In the genomic region with DNA sequence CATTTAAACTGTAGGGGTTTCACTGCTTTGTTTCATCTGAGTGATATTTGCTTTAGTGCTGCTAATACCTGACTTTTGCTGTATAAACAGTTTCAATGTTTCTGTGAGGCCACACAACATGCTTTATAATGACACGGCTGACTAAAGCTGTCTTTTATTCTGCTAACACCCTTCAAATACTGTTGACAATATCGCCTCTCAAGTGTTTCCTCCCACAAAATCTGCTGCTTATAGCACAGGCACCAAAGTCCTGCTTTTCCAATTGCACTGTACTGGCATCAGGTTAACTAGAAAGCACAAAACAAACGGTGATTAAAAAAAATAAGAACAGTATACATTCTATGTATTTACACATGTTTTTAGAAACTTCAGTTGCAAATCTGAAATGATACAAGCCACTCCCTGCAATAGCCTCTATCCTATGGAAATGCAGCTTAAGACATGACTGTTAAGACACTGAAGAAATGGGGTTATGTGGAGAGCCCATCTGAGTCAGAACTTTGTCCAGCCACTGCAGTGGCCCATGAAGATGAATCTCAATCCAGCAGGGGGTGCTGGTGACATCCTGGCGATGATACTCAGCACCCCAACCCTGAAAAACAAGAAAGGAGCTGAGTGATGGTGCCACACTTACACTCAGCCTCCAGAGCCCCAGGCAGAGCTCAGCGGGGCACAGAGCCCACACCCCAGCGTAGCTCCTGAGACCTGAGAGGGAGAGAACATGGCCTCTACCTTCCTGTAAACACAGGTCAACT, we compare ENCODE assay signal across 9 cellular contexts. TPM values are rescaled to one million over a fixed set of nuclear protein-coding genes. Genes with fewer than 3 reads are reported as not detected.
DNase-seq lines count a peak whose midpoint lies in the region; ATAC-seq and TF ChIP-seq lines count a peak whose summit lies in the region.
"Had no signal": no experiment of that assay in that cellular context is flagged by ENCODE, and none has a peak within 500 bp of the region (broad histone marks: within the 10 kb centered on the region; RNA-seq: fewer than 3 reads in every experiment).

No MANE protein-coding gene starts in this region.

- ATAC-seq in GM19452 (IDR thresholded peaks at IDR 0.05; ENCODE audit: unreplicated experiment) (peak; percentile 53), HG03039 (IDR thresholded peaks at IDR 0.05; ENCODE audit: unreplicated experiment) (no peak)

- peaks cover 8% of the 10 kb centered on the region for H3K4me1 Mint-ChIP-seq in Calu3 (ENCODE audit: low read depth, unreplicated experiment)

- DNase-seq in Calu3 (peak; percentile 3), NCI-H748 (lab: John Stamatoyannopoulos, UW; ENCODE audit: unreplicated experiment) (peak; percentile 81), foreskin fibroblast (peak in 1 of 2 donors; percentile 30), AML-193 (lab: John Stamatoyannopoulos, UW) (no peak), NCI-H446 (lab: John Stamatoyannopoulos, UW) (no peak), uterus (no peak)
- DNase-seq: activated T-cell treated with anti-CD3 and anti-CD28 coated beads, Interleukin-2, amount 50 U/mL, for 4 hours had no signal

- H3K36me3 Mint-ChIP-seq in Calu3 (ENCODE audit: insufficient read depth, unreplicated experiment), result no peaks in the 10 kb centered on the region

- no peaks in the 10 kb centered on the region for H3K27me3 Mint-ChIP-seq in Calu3 (ENCODE audit: unreplicated experiment)

- no peak overlapping the region for H3K4me3 ChIP-seq in foreskin fibroblast (ENCODE audit: low read depth in 1 of 2, low read length in 2 of 2)
- H3K4me3 ChIP-seq in uterus, result no peak overlapping the region

- no peak overlapping the region for H3K27ac Mint-ChIP-seq in Calu3 (ENCODE audit: unreplicated experiment)

- no peaks in the 10 kb centered on the region for H3K36me3 ChIP-seq in uterus

- no peaks in the 10 kb centered on the region for H3K4me1 ChIP-seq in uterus

- peak; percentile 23 for TF ChIP-seq CTCF in Calu3 (IDR thresholded peaks at IDR 0.05; ENCODE audit: unreplicated experiment)
- peak; percentile 8 for TF ChIP-seq CTCF in foreskin fibroblast (IDR thresholded peaks at IDR 0.05; ENCODE audit: low read depth, low read length)
- TF ChIP-seq CTCF in uterus (IDR thresholded peaks at IDR 0.05), result no peak

- TF ChIP-seq POLR2A in uterus (IDR thresholded peaks at IDR 0.05), result no peak

- BruUV-seq in Calu3 (replicated peaks; lab: Mats Ljungman, UMichigan), result no TSS peak

- CTCF ChIA-PET in Calu3 (lab: Charles Lee), result interaction anchor here (1.1 kb wide), 1 partner anchor 22 kb away, joined by 3 read pairs; no protein-coding TSS in a partner anchor

- H3K9me3 Mint-ChIP-seq in Calu3 (ENCODE audit: low read depth, unreplicated experiment), result no peaks in the 10 kb centered on the region
- H3K9me3 Mint-ChIP-seq: activated T-cell treated with anti-CD3 and anti-CD28 coated beads, Interleukin-2, amount 50 U/mL, for 4 hours had no signal

- intact Hi-C loops in Calu3 (cut with micrococcal nuclease; ENCODE audit: unreplicated experiment) (loop anchor here (10.0 kb wide), 1 partner anchor 284 kb away; no protein-coding TSS in a partner anchor), uterus (cut with DNase I; ENCODE audit: low total_unique reads) (no loop called here)

- no peak overlapping the region for H3K27ac ChIP-seq in uterus

- H3K27me3 ChIP-seq in uterus, result no peaks in the 10 kb centered on the region

- no peaks in the 10 kb centered on the region for H3K9me3 ChIP-seq in uterus

- no peak overlapping the region for H3K4me3 Mint-ChIP-seq in Calu3 (ENCODE audit: low read depth, unreplicated experiment)
- H3K4me3 Mint-ChIP-seq: activated T-cell treated with anti-CD3 and anti-CD28 coated beads, Interleukin-2, amount 50 U/mL, for 4 hours had no signal

RNA-seq across cellular contexts. Expression of gene RFXAP, which starts 29.4 kb away (rescaled TPM):
- total RNA-seq in Calu3 (2022), result 3.8 and 6.2 TPM in 2 replicates
- total RNA-seq in uterus, result 10 to 100 TPM in 3 of 4 donors, 1 to 10 TPM in 1; 5.4 to 15.6 (median 12.0) TPM

Comparison
In these comparisons a context has a peak if more than half of its experiments do, and no peak if none do; other contexts are left out.
1. DNase-seq: peak in Calu3 (single experiment) and NCI-H748 (single experiment); none in AML-193 (0 of 2), NCI-H446 (0 of 2) and uterus (0 of 2).
2. CTCF ChIP-seq: peak in Calu3 (single experiment) and foreskin fibroblast (single experiment); none in uterus (0 of 4).